ENCODE assay signal across 10 cellular contexts in the genomic region with DNA sequence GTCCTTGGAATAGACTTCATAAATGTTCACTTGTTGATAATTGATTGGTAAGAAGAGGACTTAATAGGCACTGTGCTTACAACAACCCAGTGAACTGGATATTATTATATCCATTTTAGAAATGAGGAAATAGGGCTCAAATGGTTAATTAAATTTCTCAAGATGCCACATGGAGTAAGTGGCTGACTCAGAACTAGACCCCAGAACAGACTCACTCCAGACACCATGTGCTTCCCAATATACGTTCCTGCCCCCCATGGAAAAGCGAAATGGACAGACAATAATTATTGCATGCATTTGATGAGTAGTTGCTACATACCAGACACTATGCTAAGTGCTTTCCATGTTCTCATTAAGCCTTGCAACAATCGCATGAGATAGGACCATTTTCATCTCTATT. TPM values are rescaled to one million over a fixed set of nuclear protein-coding genes. Genes with fewer than 3 reads are reported as not detected.
DNase-seq lines count a peak whose midpoint lies in the region; ATAC-seq and TF ChIP-seq lines count a peak whose summit lies in the region.
"Had no signal": no experiment of that assay in that cellular context is flagged by ENCODE, and none has a peak within 500 bp of the region (broad histone marks: within the 10 kb centered on the region; RNA-seq: fewer than 3 reads in every experiment).

No MANE protein-coding gene starts in this region.

- no peak for TF ChIP-seq CTCF in AG10803 (conservative IDR thresholded peaks at IDR 0.05; ENCODE audit: low read length)
- no peak for TF ChIP-seq CTCF in MCF 10A (IDR thresholded peaks at IDR 0.05; ENCODE audit: unreplicated experiment)
- TF ChIP-seq CTCF in natural killer cell (IDR thresholded peaks at IDR 0.05) = no peak

- intact Hi-C loops in MCF 10A (cut with micrococcal nuclease) (loop anchor here (2.0 kb wide), 1 partner anchor 155 kb away; no protein-coding TSS in a partner anchor), natural killer cell (cut with micrococcal nuclease) (no loop called here)

- no TSS peak for BruUV-seq in MCF 10A (replicated peaks; lab: Mats Ljungman, UMichigan)

- H3K9me3 Mint-ChIP-seq in IgD-negative memory B cell (peaks cover 0 to 1% (median 0%) of the 10 kb centered on the region in 3 donors), MCF 10A (ENCODE audit: unreplicated experiment) (no peaks in the 10 kb centered on the region), natural killer cell (no peaks in the 10 kb centered on the region)
- H3K9me3 Mint-ChIP-seq: dendritic cell treated with granulocyte-macrophage colony-stimulating factor and Interleukin-4, amounts not matched to agents 40 ng/mL and 50 ng/mL, for 4 days had no signal

- H3K27ac Mint-ChIP-seq in IgD-negative memory B cell = no peak overlapping the region
- no peak overlapping the region for H3K27ac Mint-ChIP-seq in MCF 10A (ENCODE audit: low read depth, unreplicated experiment)
- H3K27ac Mint-ChIP-seq in natural killer cell = no peak overlapping the region
- H3K27ac Mint-ChIP-seq: dendritic cell treated with granulocyte-macrophage colony-stimulating factor and Interleukin-4, amounts not matched to agents 40 ng/mL and 50 ng/mL, for 4 days had no signal

- H3K4me3 Mint-ChIP-seq in IgD-negative memory B cell = peak overlapping the region; percentile 27 to 86 (median 67)
- H3K4me3 Mint-ChIP-seq in MCF 10A (ENCODE audit: unreplicated experiment) = peak overlapping the region; percentile 89
- H3K4me3 Mint-ChIP-seq in natural killer cell = peak overlapping the region; percentile 25

- H3K27me3 Mint-ChIP-seq in IgD-negative memory B cell (peaks cover 31% of the 10 kb centered on the region), MCF 10A (ENCODE audit: insufficient read depth, unreplicated experiment) (no peaks in the 10 kb centered on the region), natural killer cell (ENCODE audit: low read depth in 2 of 2) (peaks cover 29 to 36% of the 10 kb centered on the region in 2 donors)

- DNase-seq in AG10803 (ENCODE audit: low read depth) (no peak), MCF 10A (ENCODE audit: unreplicated experiment) (no peak), natural killer cell (no peak), NCI-H2171 treated with DMSO at 0.1 percent for 48 hours (lab: John Stamatoyannopoulos, UW) (no peak), H7 (no peak), NCI-H187 (lab: John Stamatoyannopoulos, UW) (no peak)
- DNase-seq: NCI-H1048 had no signal

- H3K4me1 Mint-ChIP-seq in IgD-negative memory B cell (peaks cover 9 to 12% (median 11%) of the 10 kb centered on the region in 3 donors), MCF 10A (ENCODE audit: insufficient read depth, unreplicated experiment) (peaks cover 14% of the 10 kb centered on the region), natural killer cell (peaks cover 0 to 6% of the 10 kb centered on the region in 2 donors)

- H3K36me3 Mint-ChIP-seq in IgD-negative memory B cell (no peaks in the 10 kb centered on the region), MCF 10A (ENCODE audit: insufficient read depth, unreplicated experiment) (no peaks in the 10 kb centered on the region), natural killer cell (no peaks in the 10 kb centered on the region)

- H3K27me3 ChIP-seq in H7 (ENCODE audit: control insufficient read depth, insufficient read depth, low read length) = peaks cover 19% of the 10 kb centered on the region

- H3K36me3 ChIP-seq in H7 (replicated peaks; ENCODE audit: control insufficient read depth, insufficient read depth, low read length) = no peaks in the 10 kb centered on the region

- CTCF ChIA-PET in MCF 10A (lab: Yijun Ruan, JAX) = no interaction called here

- POLR2A ChIA-PET in MCF 10A (lab: Yijun Ruan, JAX) = no interaction called here

- peak overlapping the region; percentile 65; the same call in 1 of the 2 replicates for H3K4me3 ChIP-seq in AG10803 (ENCODE audit: low read length)
- no peak overlapping the region for H3K4me3 ChIP-seq in H7 (ENCODE audit: insufficient read depth, low read depth, low read length)

- ATAC-seq in natural killer cell = no peak
- no peak for ATAC-seq in HG02610 (IDR thresholded peaks at IDR 0.05; ENCODE audit: unreplicated experiment)

RNA-seq across cellular contexts. Expression of gene ANKS1B, which starts 0.9 kb away (rescaled TPM):
- not detected for polyA plus RNA-seq in IgD-negative memory B cell
- 17.7 and 18.8 TPM in 2 replicates for total RNA-seq in MCF 10A (2022)
- total RNA-seq in natural killer cell = not detected
- 3.4 and 3.5 TPM in 2 replicates for total RNA-seq in H7 (2014; rRNA removed; shearing (Covaris generic))

Comparison
In these comparisons a context has a peak if more than half of its experiments do, and no peak if none do; other contexts are left out.
1. H3K4me3 Mint-ChIP-seq: peak in every context shown above with its lines; median percentile 89 in MCF 10A; 67 in IgD-negative memory B cell; 25 in natural killer cell.